In genomic region chr16:80060470-80060869, GRCh38 we compare ENCODE assay signal across 27 cellular contexts.
"Had no signal": no experiment of that assay in that cellular context is flagged by ENCODE, and none has a peak within 500 bp of the region (broad histone marks: within the 10 kb centered on the region; RNA-seq: fewer than 3 reads in every experiment).

No MANE protein-coding gene starts in this region.

- H3K27ac Mint-ChIP-seq: endodermal cell; memory B cell; natural killer cell; stimulated activated naive B cell treated with anti-CD40 and anti-IgM and Interleukin-4, amounts not matched to agents 10 μg/mL and 1 μg/mL and 100 μg/mL, for 72 hours; stimulated activated naive CD8-positive, alpha-beta T cell treated with anti-CD3 and anti-CD28 coated beads, Interleukin-15, Interleukin-2, amounts not matched to agents 100 ng/mL and 50 ng/mL, for 24 hours had no signal

- DNase-seq: cortex of kidney; dorsolateral prefrontal cortex; effector CD8-positive, alpha-beta T cell; endodermal cell; foreskin fibroblast; gastrocnemius medialis; head of caudate nucleus; kidney; natural killer cell; occipital lobe; ovary; posterior cingulate gyrus; psoas muscle; right cardiac atrium; sigmoid colon; spleen; stimulated activated CD4-positive, alpha-beta T cell treated with anti-CD3 and anti-CD28 coated beads, Interleukin-4, amount 100 ng/mL, for 4 hours; stimulated activated naive B cell treated with anti-CD40 and anti-IgM and Interleukin-4, amounts not matched to agents 10 μg/mL and 1 μg/mL and 100 μg/mL, for 72 hours; upper lobe of left lung had no signal

- H3K4me3 Mint-ChIP-seq: endodermal cell; memory B cell; natural killer cell; stimulated activated naive B cell treated with anti-CD40 and anti-IgM and Interleukin-4, amounts not matched to agents 10 μg/mL and 1 μg/mL and 100 μg/mL, for 72 hours; stimulated activated naive CD8-positive, alpha-beta T cell treated with anti-CD3 and anti-CD28 coated beads, Interleukin-15, Interleukin-2, amounts not matched to agents 100 ng/mL and 50 ng/mL, for 24 hours had no signal

- H3K27me3 Mint-ChIP-seq: memory B cell; stimulated activated naive CD8-positive, alpha-beta T cell treated with anti-CD3 and anti-CD28 coated beads, Interleukin-15, Interleukin-2, amounts not matched to agents 100 ng/mL and 50 ng/mL, for 24 hours had no signal

- H3K4me3 ChIP-seq: dorsolateral prefrontal cortex, gastrocnemius medialis, lung, ovary, psoas muscle, sigmoid colon, spleen, thoracic aorta, tibial nerve, upper lobe of left lung had no signal

- H3K27me3 ChIP-seq: gastrocnemius medialis, ovary, sigmoid colon, spleen, tibial nerve, upper lobe of left lung had no signal

- H3K36me3 Mint-ChIP-seq: memory B cell; natural killer cell; stimulated activated naive B cell treated with anti-CD40 and anti-IgM and Interleukin-4, amounts not matched to agents 10 μg/mL and 1 μg/mL and 100 μg/mL, for 72 hours had no signal

- H3K36me3 ChIP-seq: gastrocnemius medialis, ovary, sigmoid colon, spleen, thoracic aorta, tibial nerve, upper lobe of left lung had no signal

- FAIRE-seq: kidney, urothelium cell line had no signal

- H3K4me1 Mint-ChIP-seq: memory B cell; natural killer cell; stimulated activated naive B cell treated with anti-CD40 and anti-IgM and Interleukin-4, amounts not matched to agents 10 μg/mL and 1 μg/mL and 100 μg/mL, for 72 hours had no signal

- H3K9me3 Mint-ChIP-seq: endodermal cell; natural killer cell; stimulated activated naive B cell treated with anti-CD40 and anti-IgM and Interleukin-4, amounts not matched to agents 10 μg/mL and 1 μg/mL and 100 μg/mL, for 72 hours; stimulated activated naive CD8-positive, alpha-beta T cell treated with anti-CD3 and anti-CD28 coated beads, Interleukin-15, Interleukin-2, amounts not matched to agents 100 ng/mL and 50 ng/mL, for 24 hours had no signal

- ATAC-seq: esophagus mucosa; gastrocnemius medialis; left lobe of liver; natural killer cell; psoas muscle; right cardiac atrium; stimulated activated naive B cell treated with anti-CD40 and anti-IgM and Interleukin-4, amounts not matched to agents 10 μg/mL and 1 μg/mL and 100 μg/mL, for 72 hours had no signal
